In genomic region chr4:85474818-85475630, GRCh38 we compare ENCODE assay signal across 8 cellular contexts. TPM values are rescaled to one million over a fixed set of nuclear protein-coding genes. Genes with fewer than 3 reads are reported as not detected.
DNase-seq lines count a peak whose midpoint lies in the region; ATAC-seq, FAIRE-seq and TF ChIP-seq lines count a peak whose summit lies in the region.

Gene ARHGAP24 (plus strand): TSS chr4:85475150.

- H3K27ac Mint-ChIP-seq in activated naive CD4-positive, alpha-beta T cell treated with anti-CD3 and anti-CD28 coated beads, Interleukin-2, amount 50 U/mL, for 72 hours, result no peak within 1 kb of the TSS

- no peak for TF ChIP-seq POLR2A in NB4 (IDR thresholded peaks at IDR 0.05; ENCODE audit: extremely low read depth, insufficient read length)

- TF ChIP-seq CTCF in NB4 (IDR thresholded peaks at IDR 0.05; ENCODE audit: low read depth, low read length) (no peak), subcutaneous adipose tissue (IDR thresholded peaks at IDR 0.05; ENCODE audit: low read depth) (no peak)

- peak; percentile 7 to 55 for DNase-seq in activated naive CD4-positive, alpha-beta T cell treated with anti-CD3 and anti-CD28 coated beads, Interleukin-2, amount 50 U/mL, for 72 hours (ENCODE audit: low spot score in 2 of 2)
- no peak for DNase-seq in activated naive CD4-positive, alpha-beta T cell treated with Interleukin-2 at 50 U/mL for 16 hours
- peak; percentile 92 for DNase-seq in NB4 (ENCODE audit: low read depth)
- DNase-seq in SKM-1 treated with dmso at 0.1 percent for 144 hours (lab: John Stamatoyannopoulos, UW; ENCODE audit: unreplicated experiment), result peak; percentile 88
- peak; percentile 65 for DNase-seq in medulla oblongata (ENCODE audit: extremely low spot score)

- peaks cover 0 to 7% of the 10 kb centered on the region in 2 donors for H3K9me3 Mint-ChIP-seq in activated naive CD4-positive, alpha-beta T cell treated with anti-CD3 and anti-CD28 coated beads, Interleukin-2, amount 50 U/mL, for 72 hours

- ATAC-seq in activated naive CD4-positive, alpha-beta T cell treated with anti-CD3 and anti-CD28 coated beads, Interleukin-2, amount 50 U/mL, for 72 hours, result peak; percentile 79 to 80
- ATAC-seq in HG02642 (IDR thresholded peaks at IDR 0.05; ENCODE audit: poor library complexity, unreplicated experiment), result peak; percentile 90

- H3K36me3 Mint-ChIP-seq in activated naive CD4-positive, alpha-beta T cell treated with anti-CD3 and anti-CD28 coated beads, Interleukin-2, amount 50 U/mL, for 72 hours, result no peaks in the 10 kb centered on the region

- H3K4me3 ChIP-seq in NB4 (ENCODE audit: low read depth, low read length), result peak within 1 kb of the TSS; percentile 45

- FAIRE-seq in endometrium (lab: Jason Lieb, UNC), result peak; percentile 48

RNA-seq across cellular contexts. Expression of gene ARHGAP24, which starts in this region (rescaled TPM):
- not detected for total RNA-seq in activated naive CD4-positive, alpha-beta T cell treated with anti-CD3 and anti-CD28 coated beads, Interleukin-2, amount 50 U/mL, for 72 hours
- 10 to 100 TPM; 54.8 to 88.6 (median 62.6) TPM for total RNA-seq in subcutaneous adipose tissue

Comparison
In these comparisons a context has a peak if more than half of its experiments do, and no peak if none do; other contexts are left out.
1. RNA of gene ARHGAP24 (total RNA-seq): 54.8 to 88.6 TPM in subcutaneous adipose tissue; not detected in activated naive CD4-positive, alpha-beta T cell treated with anti-CD3 and anti-CD28 coated beads, Interleukin-2, amount 50 U/mL, for 72 hours; every median in the first group is over 10 times any median in the second.
2. Peak in DNase-seq and ATAC-seq in activated naive CD4-positive, alpha-beta T cell treated with anti-CD3 and anti-CD28 coated beads, Interleukin-2, amount 50 U/mL, for 72 hours; RNA of the gene not detected or under 1 TPM.